ENCODE assay signal across 17 cellular contexts in the genomic region with DNA sequence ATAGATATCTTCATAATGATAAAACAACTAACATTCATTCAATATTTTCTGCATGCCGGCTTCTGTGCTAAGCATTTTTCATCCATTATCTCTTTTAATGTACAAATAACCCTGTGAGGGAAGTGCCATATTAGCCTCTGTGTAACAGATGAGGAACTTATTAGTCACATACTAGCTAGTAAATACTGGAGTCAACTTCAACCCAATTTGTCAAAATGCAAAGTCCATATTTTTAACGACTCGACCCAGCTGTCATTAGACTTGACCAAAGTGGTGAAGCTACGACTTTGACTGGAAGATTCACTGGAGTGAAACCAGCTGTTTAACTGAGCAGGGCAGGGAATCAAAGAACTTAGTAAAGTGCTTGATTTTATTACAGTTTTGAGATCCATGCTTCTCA. TPM values are rescaled to one million over a fixed set of nuclear protein-coding genes. Genes with fewer than 3 reads are reported as not detected.
"Had no signal": no experiment of that assay in that cellular context is flagged by ENCODE, and none has a peak within 500 bp of the region (broad histone marks: within the 10 kb centered on the region; RNA-seq: fewer than 3 reads in every experiment).

No MANE protein-coding gene starts in this region.

- ATAC-seq: activated naive CD4-positive, alpha-beta T cell treated with anti-CD3 and anti-CD28 coated beads, Interleukin-2, amount 50 U/mL, for 72 hours; mucosa of descending colon; psoas muscle had no signal

- DNase-seq: activated CD4-positive, alpha-beta T cell treated with anti-CD3 and anti-CD28 coated beads, Interleukin-2, amount 50 U/mL, for 4 hours; activated CD4-positive, CD25-positive, alpha-beta regulatory T cell treated with anti-CD3 and anti-CD28 coated beads, Interleukin-2, amount 50 U/mL, for 72 hours; activated effector memory CD4-positive, alpha-beta T cell treated with Interleukin-2 at 50 U/mL for 16 hours; activated T-cell treated with anti-CD3 and anti-CD28 coated beads, Interleukin-2, amount 50 U/mL, for 24 hours; amygdala; brain microvascular endothelial cell; cerebellar nuclear complex; dermis blood vessel endothelial cell; hippocampal formation; mammary epithelial cell; mucosa of descending colon; occipital lobe; psoas muscle; stimulated activated CD4-positive, alpha-beta T cell treated with anti-CD3 and anti-CD28 coated beads, Interleukin-2, amount 100 ng/mL, for 48 hours; testis had no signal

- H3K36me3 ChIP-seq: brain microvascular endothelial cell had no signal

- H3K4me3 ChIP-seq: mucosa of descending colon, psoas muscle, testis had no signal

- H3K27me3 ChIP-seq: brain microvascular endothelial cell, testis had no signal

- H3K9me3 ChIP-seq: mucosa of descending colon, psoas muscle, testis had no signal

- H3K4me1 ChIP-seq: psoas muscle, testis had no signal

- H3K27ac ChIP-seq: brain microvascular endothelial cell, psoas muscle, testis had no signal

RNA-seq across cellular contexts. Expression of a gene that starts 41.6 kb away (rescaled TPM):
- total RNA-seq: epithelial cell of proximal tubule, mammary epithelial cell, occipital lobe had no signal
